12 cellular contexts compared by ENCODE assay signal in genomic region chr22:17578129-17578754, GRCh38. TPM values are rescaled to one million over a fixed set of nuclear protein-coding genes. Genes with fewer than 3 reads are reported as not detected.
DNase-seq lines count a peak whose midpoint lies in the region; ATAC-seq and TF ChIP-seq lines count a peak whose summit lies in the region.
"Had no signal": no experiment of that assay in that cellular context is flagged by ENCODE, and none has a peak within 500 bp of the region (broad histone marks: within the 10 kb centered on the region; RNA-seq: fewer than 3 reads in every experiment).

No MANE protein-coding gene starts in this region.

- H3K4me3 Mint-ChIP-seq in chondrocyte (ENCODE audit: unreplicated experiment): no peak overlapping the region
- H3K4me3 Mint-ChIP-seq in CD4-positive, alpha-beta T cell: no peak overlapping the region
- H3K4me3 Mint-ChIP-seq: natural killer cell treated with Interleukin-12 subunit alpha and Interleukin-12 subunit beta and Interleukin-15 and Interleukin-18, amount 100 ng/mL, for 72 hours had no signal

- TF ChIP-seq CTCF in chondrocyte (IDR thresholded peaks at IDR 0.05): no peak
- TF ChIP-seq CTCF in spleen (IDR thresholded peaks at IDR 0.05 in 8 of 11, conservative IDR thresholded peaks at IDR 0.05 in 3 of 11): no peak
- TF ChIP-seq CTCF in CD4-positive, alpha-beta T cell (IDR thresholded peaks at IDR 0.05): no peak

- peaks cover 0 to 9% (median 0%) of the 10 kb centered on the region in 6 donors for H3K36me3 ChIP-seq in spleen

- intact Hi-C loops in spleen (cut with DNase I; ENCODE audit: low total_unique reads): no loop called here
- intact Hi-C loops in CD4-positive, alpha-beta T cell (cut with DNase I, micrococcal nuclease): no loop called here

- H3K27ac ChIP-seq in layer of hippocampus (ENCODE audit: low read depth, low read length): peak overlapping the region; percentile 71
- H3K27ac ChIP-seq in spleen: peak overlapping the region in 6 of 8 donors; percentile 40 to 69 (median 64)
- H3K27ac ChIP-seq in CD4-positive, alpha-beta T cell (ENCODE audit: low read depth, low read length): no peak overlapping the region

- CTCF ChIA-PET in CD4-positive, alpha-beta T cell (lab: Charles Lee): no interaction called here

- POLR2A ChIA-PET in CD4-positive, alpha-beta T cell (lab: Charles Lee): no interaction called here

- H3K4me1 ChIP-seq in spleen: no peaks in the 10 kb centered on the region

- no peaks in the 10 kb centered on the region for H3K27me3 ChIP-seq in layer of hippocampus (ENCODE audit: control insufficient read depth, insufficient read depth, low read length)
- H3K27me3 ChIP-seq in spleen (replicated peaks in 1 of 7): peaks cover 0 to 18% (median 0%) of the 10 kb centered on the region in 7 donors
- H3K27me3 ChIP-seq in CD4-positive, alpha-beta T cell (ENCODE audit: control insufficient read depth, insufficient read depth, low read length): no peaks in the 10 kb centered on the region

- no peaks in the 10 kb centered on the region for H3K36me3 Mint-ChIP-seq in chondrocyte (ENCODE audit: low read depth)
- no peaks in the 10 kb centered on the region for H3K36me3 Mint-ChIP-seq in CD4-positive, alpha-beta T cell (ENCODE audit: low read depth)
- H3K36me3 Mint-ChIP-seq: natural killer cell treated with Interleukin-12 subunit alpha and Interleukin-12 subunit beta and Interleukin-15 and Interleukin-18, amount 100 ng/mL, for 72 hours had no signal

- no peak for ATAC-seq in CD4-positive, alpha-beta T cell (ENCODE audit: poor library complexity)
- ATAC-seq: natural killer cell treated with Interleukin-12 subunit alpha and Interleukin-12 subunit beta and Interleukin-15 and Interleukin-18, amount 100 ng/mL, for 72 hours had no signal

- peak overlapping the region; percentile 68 for H3K27ac Mint-ChIP-seq in chondrocyte (ENCODE audit: unreplicated experiment)
- H3K27ac Mint-ChIP-seq in CD4-positive, alpha-beta T cell: no peak overlapping the region
- H3K27ac Mint-ChIP-seq: natural killer cell treated with Interleukin-12 subunit alpha and Interleukin-12 subunit beta and Interleukin-15 and Interleukin-18, amount 100 ng/mL, for 72 hours had no signal

- H3K27me3 Mint-ChIP-seq in chondrocyte (ENCODE audit: low read depth): no peaks in the 10 kb centered on the region
- H3K27me3 Mint-ChIP-seq in CD4-positive, alpha-beta T cell: no peaks in the 10 kb centered on the region
- H3K27me3 Mint-ChIP-seq: natural killer cell treated with Interleukin-12 subunit alpha and Interleukin-12 subunit beta and Interleukin-15 and Interleukin-18, amount 100 ng/mL, for 72 hours had no signal

- TF ChIP-seq POLR2A in spleen (IDR thresholded peaks at IDR 0.05): no peak

- no peak overlapping the region for H3K4me3 ChIP-seq in spleen

- WGBS in spleen, 5 donors: 63 to 79% (median 75%) methylated on average over 11 of the region's 11 CpGs

- H3K4me1 Mint-ChIP-seq in chondrocyte (ENCODE audit: low read depth): peaks cover 8% of the 10 kb centered on the region
- no peaks in the 10 kb centered on the region for H3K4me1 Mint-ChIP-seq in CD4-positive, alpha-beta T cell (ENCODE audit: low read depth)

- DNase-seq in MV-4-11 (lab: John Stamatoyannopoulos, UW) (peak; percentile 13), chondrocyte (ENCODE audit: low spot score) (no peak), spleen (no peak), NCI-H128 (lab: John Stamatoyannopoulos, UW; ENCODE audit: unreplicated experiment) (no peak), D341Med (ENCODE audit: low spot score) (no peak), NCI-H510A treated with DMSO at 0.1 percent for 48 hours (lab: John Stamatoyannopoulos, UW) (no peak)
- DNase-seq in CD4-positive, alpha-beta T cell: no peak
- DNase-seq: activated gamma-delta T cell treated with Interleukin-2 at 50 U/mL for 16 hours, erythroblast, NCI-H774 had no signal

- no peaks in the 10 kb centered on the region for H3K9me3 ChIP-seq in spleen
- H3K9me3 ChIP-seq in CD4-positive, alpha-beta T cell (ENCODE audit: control insufficient read depth, low read length): no peaks in the 10 kb centered on the region

- no peaks in the 10 kb centered on the region for H3K9me3 Mint-ChIP-seq in chondrocyte (ENCODE audit: low read depth)
- H3K9me3 Mint-ChIP-seq in CD4-positive, alpha-beta T cell: no peaks in the 10 kb centered on the region
- H3K9me3 Mint-ChIP-seq: natural killer cell treated with Interleukin-12 subunit alpha and Interleukin-12 subunit beta and Interleukin-15 and Interleukin-18, amount 100 ng/mL, for 72 hours had no signal

RNA-seq across cellular contexts. Expression of gene SLC25A18, which starts 14.9 kb away (rescaled TPM):
- total RNA-seq in chondrocyte (not detected in 3 replicates), spleen (10 to 100 TPM in 1 of 7 donors, 1 to 10 TPM in 4, under 1 TPM in 2; 0.13 to 12.3 (median 5.5) TPM)
- polyA plus RNA-seq in spleen: 1 to 10 TPM; 2.9 to 3.4 (median 3.1) TPM
- not detected for total RNA-seq in CD4-positive, alpha-beta T cell
- total RNA-seq: natural killer cell treated with Interleukin-12 subunit alpha and Interleukin-12 subunit beta and Interleukin-15 and Interleukin-18, amount 100 ng/mL, for 72 hours had no signal

RNA-seq across cellular contexts. Expression of gene ATP6V1E1, which starts 50.3 kb away (rescaled TPM):
- total RNA-seq in chondrocyte (118 to 125 TPM (median 120 TPM) in 3 replicates), spleen (100 to 1,000 TPM in 6 of 7 donors, 10 to 100 TPM in 1; 85.3 to 127 (median 112) TPM)
- polyA plus RNA-seq in spleen: 100 to 1,000 TPM in 1 of 3 donors, 10 to 100 TPM in 2; 66.1 to 115 (median 99.6) TPM
- total RNA-seq in CD4-positive, alpha-beta T cell: 10 to 100 TPM; 48.4 to 50.8 TPM
